8 cellular contexts compared by ENCODE assay signal in genomic region chr1:67735806-67736627, GRCh38. TPM values are rescaled to one million over a fixed set of nuclear protein-coding genes. Genes with fewer than 3 reads are reported as not detected.
DNase-seq lines count a peak whose midpoint lies in the region; ATAC-seq and TF ChIP-seq lines count a peak whose summit lies in the region.

No MANE protein-coding gene starts in this region.

- no peaks in the 10 kb centered on the region for H3K9me2 ChIP-seq in HCT116 (ENCODE audit: insufficient read depth)

- no peaks in the 10 kb centered on the region for H3K79me2 ChIP-seq in HCT116 (ENCODE audit: insufficient read depth, low read length)

- peak; percentile 87 for ATAC-seq in HCT116

- H3K4me2 ChIP-seq in HCT116 (ENCODE audit: low read length): peak overlapping the region; percentile 74

- H3K27me3 ChIP-seq in HCT116 (ENCODE audit: insufficient read depth, low read length) (no peaks in the 10 kb centered on the region), stomach smooth muscle (ENCODE audit: control insufficient read depth in 1 of 2, insufficient read depth in 2 of 2, low read length in 2 of 2) (no peaks in the 10 kb centered on the region)

- H3K27ac ChIP-seq in HCT116 (ENCODE audit: low read depth, low read length): peak overlapping the region; percentile 79
- H3K27ac ChIP-seq in stomach smooth muscle (ENCODE audit: low read length): peak overlapping the region; percentile 46

- H3K9ac ChIP-seq in HCT116 (ENCODE audit: low read length) (peak overlapping the region; percentile 43), stomach smooth muscle (ENCODE audit: low read length in 2 of 2) (peak overlapping the region in 1 of 2 donors; percentile 5)

- no peak for TF ChIP-seq POLR2A in HCT116 (IDR thresholded peaks at IDR 0.05; ENCODE audit: borderline replicate concordance, extremely low read depth, insufficient read depth, insufficient read length)

- TF ChIP-seq CTCF in GM13977 (IDR thresholded peaks at IDR 0.05; ENCODE audit: extremely low read depth, insufficient read depth, missing control alignments) (no peak), HCT116 (IDR thresholded peaks at IDR 0.05 in 2 of 3, conservative IDR thresholded peaks at IDR 0.05 in 1 of 3; ENCODE audit: borderline replicate concordance in 1 of 3, insufficient read depth in 1 of 3, low read depth in 2 of 3, low read length in 2 of 3) (no peak)

- H3K36me3 ChIP-seq in HCT116 (ENCODE audit: control insufficient read depth in 1 of 2, insufficient read depth in 2 of 2, low read length in 2 of 2) (no peaks in the 10 kb centered on the region), stomach smooth muscle (ENCODE audit: control insufficient read depth in 2 of 2, insufficient read depth in 2 of 2, low read length in 2 of 2) (no peaks in the 10 kb centered on the region)

- peak; percentile 41 for DNase-seq in GM13977 (ENCODE audit: low spot score)
- peak; percentile 45 for DNase-seq in HCT116 (ENCODE audit: low read depth, low spot score)
- DNase-seq in MV-4-11 (lab: John Stamatoyannopoulos, UW): peak; percentile 29
- DNase-seq in activated CD4-positive, CD25-positive, alpha-beta regulatory T cell treated with anti-CD3 and anti-CD28 coated beads, Interleukin-2, amount 50 U/mL, for 72 hours: peak; percentile 62
- peak; percentile 99 for DNase-seq in dermis microvascular lymphatic vessel endothelial cell (ENCODE audit: low read depth in 2 of 2)
- peak; percentile 20 for DNase-seq in midbrain (lab: John Stamatoyannopoulos, UW)
- DNase-seq in SIG-M5 (lab: John Stamatoyannopoulos, UW): no peak

- H3K9me3 ChIP-seq in HCT116 (ENCODE audit: control insufficient read depth in 1 of 2, insufficient read depth in 1 of 2, low read depth in 1 of 2, low read length in 2 of 2) (no peaks in the 10 kb centered on the region), stomach smooth muscle (ENCODE audit: control insufficient read depth in 2 of 2, low read length in 2 of 2) (no peaks in the 10 kb centered on the region)

- POLR2A ChIA-PET in HCT116 (lab: Charles Lee): no interaction called here

- no TSS peak for BruUV-seq in HCT116 (replicated peaks; lab: Mats Ljungman, UMichigan)

- H4K20me1 ChIP-seq in HCT116 (ENCODE audit: insufficient read depth): no peaks in the 10 kb centered on the region

- in situ Hi-C loops in GM13977 (cut with MboI; ENCODE audit: low pct_unique_long_range_greater_than_20kb, low sequenced_read_pairs, unreplicated experiment): no loop called here

- RAD21 ChIA-PET in HCT116 (lab: Charles Lee; ENCODE audit: low non-redundant PET in 1 of 2, low total read pairs in 2 of 2, uncharacterized antibody in 2 of 2, unreplicated experiment in 2 of 2): no interaction called here

- H3K4me1 ChIP-seq in HCT116 (ENCODE audit: control insufficient read depth in 1 of 2, insufficient read depth in 2 of 2, low read length in 2 of 2): peaks cover 16 to 30% of the 10 kb centered on the region in 2 experiments
- peaks cover 28% of the 10 kb centered on the region for H3K4me1 ChIP-seq in stomach smooth muscle (ENCODE audit: control insufficient read depth, insufficient read depth, low read length)

- intact Hi-C loops in HCT116 (cut with micrococcal nuclease): no loop called here

- TF ChIP-seq RAD21 in HCT116 (IDR thresholded peaks at IDR 0.05; ENCODE audit: low read depth): 0 out of 2 replicates have a peak, but pooled peaks have one; percentile 9

- H3K4me3 ChIP-seq in HCT116 (replicated peaks in 1 of 2; ENCODE audit: low read depth in 1 of 2, low read length in 2 of 2): peak overlapping the region; percentile 6 to 49; a peak in 3 of 4 replicates
- peak overlapping the region; percentile 9 to 55 for H3K4me3 ChIP-seq in stomach smooth muscle (ENCODE audit: low read length in 2 of 2)

- H2AFZ ChIP-seq in HCT116 (ENCODE audit: low read depth, low read length, poor library complexity, severe bottlenecking): no peak overlapping the region

- CTCF ChIA-PET in HCT116 (lab: Charles Lee): interaction anchor here (2.1 kb wide), 1 partner anchor 24 kb away, joined by 6 read pairs; no protein-coding TSS in a partner anchor

TF ChIP-seq in HCT116, 20 proteins besides CTCF, POLR2A, EP300 and RAD21:
- no peak for TF ChIP-seq CEBPB (IDR thresholded peaks at IDR 0.05; ENCODE audit: low read depth)
- TF ChIP-seq EGR1 (IDR thresholded peaks at IDR 0.05; ENCODE audit: low read depth): peak; percentile 82
- peak; percentile 26; the same call in 1 of the 2 replicates for TF ChIP-seq JUND (IDR thresholded peaks at IDR 0.05)
- peak; percentile 29; the same call in 1 of the 2 replicates for TF ChIP-seq ELF1 (IDR thresholded peaks at IDR 0.05; ENCODE audit: borderline replicate concordance, low read depth)
- peak; percentile 30 for TF ChIP-seq YY1 (IDR thresholded peaks at IDR 0.05; ENCODE audit: extremely low read depth, insufficient replicate concordance, low read depth, low read length)
- TF ChIP-seq MAX (IDR thresholded peaks at IDR 0.05): peak; percentile 23; the same call in 1 of the 2 replicates
- TF ChIP-seq TCF7L2 (IDR thresholded peaks at IDR 0.05; ENCODE audit: borderline replicate concordance, extremely low read depth, insufficient read depth, insufficient read length): no peak
- TF ChIP-seq REST (IDR thresholded peaks at IDR 0.05; ENCODE audit: low read depth): no peak
- TF ChIP-seq ATF3 (IDR thresholded peaks at IDR 0.05): no peak
- 0 out of 2 replicates have a peak, but pooled peaks have one; percentile 16 for TF ChIP-seq SIN3A (IDR thresholded peaks at IDR 0.05; ENCODE audit: low read depth)
- TF ChIP-seq EZH2phosphoT487 (IDR thresholded peaks at IDR 0.05; ENCODE audit: borderline replicate concordance): no peak
- TF ChIP-seq ZFX (IDR thresholded peaks at IDR 0.05): no peak
- TF ChIP-seq FOSL1 (IDR thresholded peaks at IDR 0.05; ENCODE audit: low read depth): peak; percentile 46; the same call in 1 of the 2 replicates
- TF ChIP-seq SP1 (IDR thresholded peaks at IDR 0.05; ENCODE audit: low read depth): peak; percentile 49
- no peak for TF ChIP-seq ZNF274 (IDR thresholded peaks at IDR 0.05; ENCODE audit: low read depth, low read length)
- no peak for TF ChIP-seq EZH2 (IDR thresholded peaks at IDR 0.05)
- TF ChIP-seq ZBTB33 (IDR thresholded peaks at IDR 0.05; ENCODE audit: extremely low read depth, insufficient replicate concordance, low read length): no peak
- no peak for TF ChIP-seq SRF (IDR thresholded peaks at IDR 0.05; ENCODE audit: low read depth)
- TF ChIP-seq POLR2AphosphoS5 (IDR thresholded peaks at IDR 0.05; ENCODE audit: low read depth, low read length): no peak
- no peak for TF ChIP-seq CBX3 (IDR thresholded peaks at IDR 0.05; ENCODE audit: low read depth)

RNA-seq across cellular contexts. Expression of gene GADD45A, which starts 51.0 kb away (rescaled TPM):
- total RNA-seq in HCT116 (2021; ENCODE audit: unreplicated experiment) (105 TPM), dermis microvascular lymphatic vessel endothelial cell (22.5 and 26.6 TPM in 2 replicates)
- 158 and 173 TPM in 2 replicates for polyA plus RNA-seq in HCT116 (2012)
